In the genomic region with DNA sequence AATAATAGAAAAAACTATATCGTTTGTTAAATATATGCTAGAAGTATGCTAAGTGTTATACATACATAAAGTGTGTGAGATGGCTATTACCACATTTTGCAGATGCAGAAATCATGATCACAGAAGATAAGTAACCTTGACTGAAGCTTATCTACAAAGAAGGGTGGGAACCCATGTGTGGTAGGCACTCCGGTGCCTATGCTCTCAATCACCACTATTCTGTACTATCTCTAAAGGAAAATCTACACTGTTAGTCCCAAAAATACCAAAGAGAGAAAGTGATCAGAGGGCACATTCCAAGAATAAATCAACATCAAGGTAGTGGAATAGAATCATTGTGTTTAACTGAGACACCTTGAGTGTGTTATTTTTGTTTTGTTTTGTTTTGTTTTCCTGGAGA, we compare ENCODE assay signal across 33 cellular contexts. TPM values are rescaled to one million over a fixed set of nuclear protein-coding genes. Genes with fewer than 3 reads are reported as not detected.
"Had no signal": no experiment of that assay in that cellular context is flagged by ENCODE, and none has a peak within 500 bp of the region (broad histone marks: within the 10 kb centered on the region; RNA-seq: fewer than 3 reads in every experiment).

No MANE protein-coding gene starts in this region.

- H3K27ac ChIP-seq: ascending aorta, cardiac muscle cell, VCaP had no signal

- H3K9me3 ChIP-seq: ascending aorta had no signal

- H3K4me3 ChIP-seq: ascending aorta, cardiac muscle cell had no signal

- ATAC-seq: activated CD8-positive, alpha-beta T cell treated with anti-CD3 and anti-CD28 coated beads for 36 hours; activated naive CD4-positive, alpha-beta T cell treated with anti-CD3 and anti-CD28 coated beads, Interleukin-2, amount 50 U/mL, for 72 hours; activated T-cell treated with anti-CD3 and anti-CD28 coated beads, Interleukin-2, amount 50 U/mL, for 4 hours; activated T-cell treated with anti-CD3 and anti-CD28 coated beads, Interleukin-2, amount 50 U/mL, for 72 hours; activated T-helper 17 cell treated with anti-CD3 and anti-CD28 coated beads, Interleukin-2, amount 50 U/mL, for 72 hours; T-cell; T-helper 17 cell had no signal

- H3K27me3 ChIP-seq: ascending aorta had no signal

- H3K4me1 ChIP-seq: ascending aorta had no signal

- DNase-seq: activated B cell treated with CpG ODN at 0.5 μM for 24 hours; activated CD4-positive, alpha-beta memory T cell treated with anti-CD3 and anti-CD28 coated beads for 36 hours; activated CD4-positive, alpha-beta T cell treated with anti-CD3 and anti-CD28 coated beads for 4 hours; activated CD4-positive, alpha-beta T cell treated with anti-CD3 and anti-CD28 coated beads, Interleukin-2, amount 10 ng/mL, durations not matched to agents 24 days and 14 days; activated CD4-positive, alpha-beta T cell treated with anti-CD3 and anti-CD28 coated beads, Interleukin-2, amount 50 U/mL, for 1 hour; activated CD4-positive, alpha-beta T cell treated with anti-CD3 and anti-CD28 coated beads, Interleukin-2, amount 50 U/mL, for 4 hours; activated CD4-positive, CD25-positive, alpha-beta regulatory T cell treated with anti-CD3 and anti-CD28 coated beads, Interleukin-2, amount 50 U/mL, for 72 hours; activated CD8-positive, alpha-beta memory T cell treated with anti-CD3 and anti-CD28 coated beads, Interleukin-2, amount 50 U/mL, for 4 hours; activated CD8-positive, alpha-beta T cell treated with anti-CD3 and anti-CD28 coated beads for 36 hours; activated effector memory CD4-positive, alpha-beta T cell treated with anti-CD3 and anti-CD28 coated beads, Interleukin-2, amount 50 U/mL, for 16 hours; activated gamma-delta T cell treated with Interleukin-2 at 50 U/mL for 16 hours; activated naive CD4-positive, alpha-beta T cell; activated naive CD4-positive, alpha-beta T cell treated with anti-CD3 and anti-CD28 coated beads for 36 hours; activated naive CD4-positive, alpha-beta T cell treated with anti-CD3 and anti-CD28 coated beads, Interleukin-2, amount 50 U/mL, for 16 hours; activated naive CD8-positive, alpha-beta T cell treated with anti-CD3 and anti-CD28 coated beads for 36 hours; activated T-cell treated with anti-CD3 and anti-CD28 coated beads for 4 hours; activated T-cell treated with anti-CD3 and anti-CD28 coated beads, Interleukin-2, amount 50 U/mL, for 1 hour; activated T-cell treated with anti-CD3 and anti-CD28 coated beads, Interleukin-2, amount 50 U/mL, for 4 hours; activated T-cell treated with anti-CD3 and anti-CD28 coated beads, Interleukin-2, amount 50 U/mL, for 72 hours; amygdala; anterior cingulate cortex; caudate nucleus; cerebellar nuclear complex; T-cell; T-helper 17 cell; T1000 had no signal

- FAIRE-seq: bronchial epithelial cell, TTC549 had no signal

- H3K36me3 ChIP-seq: cardiac muscle cell had no signal

RNA-seq across cellular contexts. Expression of a gene that starts 48.9 kb away (rescaled TPM):
- polyA plus RNA-seq: cardiac muscle cell had no signal
